Comparison of ENCODE assay signal across 9 cellular contexts in the genomic region with DNA sequence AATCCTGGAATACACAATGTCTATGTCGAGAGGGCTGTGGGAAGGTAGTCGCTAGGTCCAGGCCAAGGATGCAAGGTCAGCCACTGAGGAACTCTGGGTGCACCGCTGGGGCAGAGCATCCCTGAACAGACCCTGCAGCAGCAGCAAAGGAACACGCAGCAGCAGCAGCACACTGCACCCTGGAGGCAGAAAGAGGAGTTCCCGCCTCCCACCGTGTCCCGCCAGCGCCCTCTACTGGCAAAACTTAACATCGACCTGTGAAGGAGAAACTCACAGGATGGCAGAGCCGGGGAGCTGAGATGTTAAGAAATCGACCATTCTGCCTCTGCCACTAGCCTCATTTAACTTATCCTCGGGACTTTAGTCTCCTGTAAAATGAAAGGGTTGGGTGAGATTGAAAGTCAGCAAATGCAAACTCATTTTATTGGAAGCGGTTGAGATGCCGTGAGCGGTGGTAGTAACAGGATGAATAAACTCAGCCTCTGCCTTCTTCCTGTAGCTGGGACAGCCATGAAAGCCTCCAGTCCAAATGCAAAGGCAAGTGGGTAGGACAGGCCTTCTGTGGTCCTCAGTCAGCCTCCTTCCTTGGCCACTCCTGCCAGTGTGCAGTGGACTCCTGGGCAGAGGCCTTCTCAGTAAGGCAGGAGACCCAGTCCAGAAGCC. TPM values are rescaled to one million over a fixed set of nuclear protein-coding genes. Genes with fewer than 3 reads are reported as not detected.
DNase-seq lines count a peak whose midpoint lies in the region; ATAC-seq and TF ChIP-seq lines count a peak whose summit lies in the region.
"Had no signal": no experiment of that assay in that cellular context is flagged by ENCODE, and none has a peak within 500 bp of the region (broad histone marks: within the 10 kb centered on the region; RNA-seq: fewer than 3 reads in every experiment).

No MANE protein-coding gene starts in this region.

- H3K14ac ChIP-seq in trophoblast cell (ENCODE audit: low read length): no peak overlapping the region

- no peaks in the 10 kb centered on the region for H4K20me1 ChIP-seq in fibroblast of lung (ENCODE audit: control insufficient read depth, extremely low read depth, insufficient read depth, low read length)

- H2AFZ ChIP-seq in fibroblast of lung (ENCODE audit: low read length) (no peak overlapping the region), trophoblast cell (ENCODE audit: insufficient read depth, low read length, poor library complexity) (no peak overlapping the region)

- no CpG with 5 or more reads among the region's 15 CpGs for WGBS in trophoblast cell (ENCODE audit: extremely low coverage, insufficient coverage, insufficient read length)

- H4K12ac ChIP-seq in trophoblast cell (ENCODE audit: low read depth, low read length): no peak overlapping the region

- H3K79me2 ChIP-seq in fibroblast of lung (ENCODE audit: control insufficient read depth, insufficient read depth, low read length) (no peaks in the 10 kb centered on the region), trophoblast cell (ENCODE audit: control insufficient read depth, insufficient read depth, low read length, poor library complexity) (no peaks in the 10 kb centered on the region)

- no peak overlapping the region for H2AK5ac ChIP-seq in trophoblast cell (ENCODE audit: low read length)

- H3K9ac ChIP-seq in fibroblast of lung (ENCODE audit: insufficient read depth, low read length) (no peak overlapping the region), trophoblast cell (ENCODE audit: low read length) (no peak overlapping the region)

- no peak overlapping the region for H3K4me2 ChIP-seq in fibroblast of lung (ENCODE audit: extremely low read depth, insufficient read depth, low read length)
- no peak overlapping the region for H3K4me2 ChIP-seq in trophoblast cell (ENCODE audit: low read length)

- DNase-seq in AG10803 (ENCODE audit: low read depth): peak; percentile 46
- DNase-seq in NCI-H2171 (lab: John Stamatoyannopoulos, UW): peak; percentile 31
- peak; percentile 84 for DNase-seq in activated CD4-positive, alpha-beta T cell treated with anti-CD3 and anti-CD28 coated beads for 48 hours
- DNase-seq in fibroblast of lung (ENCODE audit: low read depth in 2 of 2): peak in 1 of 2 donors; percentile 36
- peak; percentile 75 to 91 for DNase-seq in trophoblast cell
- no peak for DNase-seq in tibial artery

- H2BK12ac ChIP-seq in trophoblast cell (ENCODE audit: low read length): no peak overlapping the region

- H3K27ac ChIP-seq in fibroblast of lung (ENCODE audit: insufficient read depth, low read length) (no peak overlapping the region), trophoblast cell (ENCODE audit: low read depth, low read length) (no peak overlapping the region), tibial artery (no peak overlapping the region)
- H3K27ac ChIP-seq: ovary had no signal

- TF ChIP-seq CTCF in AG10803 (conservative IDR thresholded peaks at IDR 0.05; ENCODE audit: low read length) (peak; percentile 87), fibroblast of lung (conservative IDR thresholded peaks at IDR 0.05 in 1 of 2, IDR thresholded peaks at IDR 0.05 in 1 of 2; ENCODE audit: low read depth in 1 of 2, low read length in 2 of 2) (peak; percentile 67 to 82), tibial artery (IDR thresholded peaks at IDR 0.05) (no peak)

- intact Hi-C loops in tibial artery (cut with DNase I; ENCODE audit: low total_unique reads): no loop called here

- no peaks in the 10 kb centered on the region for H3K27me3 ChIP-seq in fibroblast of lung (ENCODE audit: control insufficient read depth, insufficient read depth, low read length)
- H3K27me3 ChIP-seq in trophoblast cell (ENCODE audit: insufficient read depth, low read length): no peaks in the 10 kb centered on the region
- no peaks in the 10 kb centered on the region for H3K27me3 ChIP-seq in tibial artery
- H3K27me3 ChIP-seq: ovary had no signal

- H3K9me3 ChIP-seq in fibroblast of lung (ENCODE audit: control insufficient read depth, insufficient read depth, low read depth, low read length) (no peaks in the 10 kb centered on the region), trophoblast cell (ENCODE audit: insufficient read depth, low read depth, low read length) (peaks cover 3% of the 10 kb centered on the region), tibial artery (peaks cover 0 to 14% (median 10%) of the 10 kb centered on the region in 3 donors)

- H3K23ac ChIP-seq in trophoblast cell (ENCODE audit: low read length): no peak overlapping the region

- no peak overlapping the region for H4K91ac ChIP-seq in trophoblast cell (ENCODE audit: low read depth, low read length)

- no peaks in the 10 kb centered on the region for H3K36me3 ChIP-seq in fibroblast of lung (ENCODE audit: control insufficient read depth, insufficient read depth, low read length)
- H3K36me3 ChIP-seq in trophoblast cell (ENCODE audit: control insufficient read depth in 1 of 2, insufficient read depth in 2 of 2, low read length in 2 of 2): no peaks in the 10 kb centered on the region
- no peaks in the 10 kb centered on the region for H3K36me3 ChIP-seq in tibial artery
- H3K36me3 ChIP-seq: ovary had no signal

- no peak overlapping the region for H2BK120ac ChIP-seq in trophoblast cell (ENCODE audit: insufficient read depth, low read length, poor library complexity)

- ATAC-seq in GM18502 (IDR thresholded peaks at IDR 0.05; ENCODE audit: poor library complexity, unreplicated experiment) (peak; percentile 80), HG02981 (IDR thresholded peaks at IDR 0.05; ENCODE audit: unreplicated experiment) (peak; percentile 91)

- H3K4me3 ChIP-seq in AG10803 (ENCODE audit: low read length) (no peak overlapping the region), fibroblast of lung (replicated peaks in 1 of 4; ENCODE audit: control extremely low read depth in 1 of 4, insufficient read depth in 1 of 4, low read depth in 3 of 4, low read length in 4 of 4) (no peak overlapping the region), trophoblast cell (ENCODE audit: low read depth, low read length) (no peak overlapping the region), tibial artery (no peak overlapping the region)
- H3K4me3 ChIP-seq: ovary had no signal

- no peak overlapping the region for H3K18ac ChIP-seq in trophoblast cell (ENCODE audit: low read length)

- H3K4me1 ChIP-seq in fibroblast of lung (ENCODE audit: control insufficient read depth, extremely low read depth, insufficient read depth, low read length) (no peaks in the 10 kb centered on the region), trophoblast cell (ENCODE audit: control insufficient read depth in 1 of 2, insufficient read depth in 2 of 2, low read length in 2 of 2) (no peaks in the 10 kb centered on the region), tibial artery (peaks cover 0 to 2% (median under 1%) of the 10 kb centered on the region in 4 donors)

- no peak overlapping the region for H2BK5ac ChIP-seq in trophoblast cell (ENCODE audit: low read depth, low read length, poor library complexity)

- no peak overlapping the region for H3K4ac ChIP-seq in trophoblast cell (ENCODE audit: low read depth, low read length)

- no peak overlapping the region for H4K8ac ChIP-seq in trophoblast cell (ENCODE audit: low read depth, low read length)

- no peaks in the 10 kb centered on the region for H3K79me1 ChIP-seq in trophoblast cell (ENCODE audit: low read length)

RNA-seq across cellular contexts. Expression of a gene that starts 45.6 kb away (rescaled TPM):
- not detected in 2 replicates for total RNA-seq in fibroblast of lung
- polyA plus RNA-seq in fibroblast of lung: not detected in 2 replicates
- 0.13 TPM in 1 of 2 replicates, not detected in the other for polyA plus RNA-seq in fibroblast of lung (2012)
- polyA minus RNA-seq in fibroblast of lung (ENCODE audit: low replicate concordance): not detected in 2 replicates
- polyA plus RNA-seq in trophoblast cell (2013): 0.22 and 0.25 TPM in 2 replicates

Comparison
In these comparisons a context has a peak if more than half of its experiments do, and no peak if none do; other contexts are left out.
1. DNase-seq: peak in AG10803 (single experiment), NCI-H2171 (single experiment), activated CD4-positive, alpha-beta T cell treated with anti-CD3 and anti-CD28 coated beads for 48 hours (single experiment) and trophoblast cell (2 of 2); none in tibial artery (0 of 2).
2. CTCF ChIP-seq: peak in AG10803 (single experiment) and fibroblast of lung (2 of 2); none in tibial artery (0 of 2).